31 cellular contexts compared by ENCODE assay signal in the genomic region with DNA sequence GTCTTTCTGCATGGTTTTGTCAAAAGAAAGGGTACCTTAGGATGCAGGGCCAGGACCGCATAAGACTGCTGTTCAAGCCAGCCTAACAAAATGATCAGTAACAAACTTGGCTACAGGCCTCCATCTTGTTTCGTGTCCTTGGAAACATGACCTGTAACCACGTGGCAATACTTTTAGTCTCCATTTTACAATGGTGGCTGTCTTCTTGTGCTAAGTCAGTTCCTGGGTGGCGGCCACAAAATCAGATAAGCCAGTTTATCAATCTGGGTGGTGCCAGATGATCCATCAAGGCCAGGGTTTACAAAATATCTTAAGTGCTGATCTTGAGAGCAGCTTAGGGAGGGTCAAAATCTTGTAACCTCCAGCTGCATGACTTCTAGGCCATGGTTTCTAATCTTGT.
"Had no signal": no experiment of that assay in that cellular context is flagged by ENCODE, and none has a peak within 500 bp of the region (broad histone marks: within the 10 kb centered on the region; RNA-seq: fewer than 3 reads in every experiment).

No MANE protein-coding gene starts in this region.

- H3K4me2 ChIP-seq: hepatocyte had no signal

- FAIRE-seq: endometrium, endothelial cell of umbilical vein had no signal

- H3K36me3 ChIP-seq: ascending aorta, breast epithelium, cardiac muscle cell, colonic mucosa, esophagus squamous epithelium, gastroesophageal sphincter, heart right ventricle had no signal

- H2AFZ ChIP-seq: hepatocyte had no signal

- DNase-seq: activated CD4-positive, alpha-beta T cell treated with anti-CD3 and anti-CD28 coated beads for 36 hours; activated CD4-positive, alpha-beta T cell treated with anti-CD3 and anti-CD28 coated beads, Interleukin-2, amount 10 ng/mL, durations not matched to agents 24 days and 14 days; activated CD4-positive, CD25-positive, alpha-beta regulatory T cell; activated CD4-positive, CD25-positive, alpha-beta regulatory T cell treated with anti-CD3 and anti-CD28 coated beads, Interleukin-2, amount 50 U/mL, for 72 hours; activated CD8-positive, alpha-beta memory T cell treated with anti-CD3 and anti-CD28 coated beads for 24 hours; activated CD8-positive, alpha-beta memory T cell treated with anti-CD3 and anti-CD28 coated beads, Interleukin-2, amount 50 U/mL, for 48 hours; activated CD8-positive, alpha-beta T cell treated with anti-CD3 and anti-CD28 coated beads for 36 hours; activated gamma-delta T cell; activated naive CD4-positive, alpha-beta T cell treated with anti-CD3 and anti-CD28 coated beads, Interleukin-2, amount 50 U/mL, for 16 hours; activated naive CD4-positive, alpha-beta T cell treated with Interleukin-2 at 50 U/mL for 16 hours; activated T-cell treated with anti-CD3 and anti-CD28 coated beads for 4 hours; activated T-cell treated with anti-CD3 and anti-CD28 coated beads, Interleukin-2, amount 50 U/mL, for 24 hours; activated T-cell treated with anti-CD3 and anti-CD28 coated beads, Interleukin-2, amount 50 U/mL, for 72 hours; central memory CD4-positive, alpha-beta T cell; cerebellar nuclear complex; colonic mucosa; effector CD8-positive, alpha-beta T cell; esophagus squamous epithelium; foreskin melanocyte; heart right ventricle; T1000 had no signal

- H3K4me3 ChIP-seq: ascending aorta, breast epithelium, cardiac muscle cell, colonic mucosa, esophagus squamous epithelium, gastroesophageal sphincter, heart right ventricle, hepatocyte had no signal

- H3K9me3 ChIP-seq: ascending aorta, colonic mucosa, gastroesophageal sphincter had no signal

- H3K27me3 Mint-ChIP-seq: activated CD4-positive, alpha-beta T cell treated with anti-CD3 and anti-CD28 coated beads for 36 hours; activated CD4-positive, alpha-beta T cell treated with anti-CD3 and anti-CD28 coated beads, Interleukin-2, amount 10 ng/mL, durations not matched to agents 24 days and 14 days; activated CD8-positive, alpha-beta T cell treated with anti-CD3 and anti-CD28 coated beads for 36 hours; activated naive CD8-positive, alpha-beta T cell; activated T-cell treated with anti-CD3 and anti-CD28 coated beads, Interleukin-2, amount 50 U/mL, for 24 hours; brain had no signal

- H3K4me1 Mint-ChIP-seq: brain had no signal

- H3K4me3 Mint-ChIP-seq: activated CD4-positive, alpha-beta T cell treated with anti-CD3 and anti-CD28 coated beads for 36 hours; activated CD4-positive, alpha-beta T cell treated with anti-CD3 and anti-CD28 coated beads, Interleukin-2, amount 10 ng/mL, durations not matched to agents 24 days and 14 days; activated CD8-positive, alpha-beta T cell treated with anti-CD3 and anti-CD28 coated beads for 36 hours; activated naive CD8-positive, alpha-beta T cell; activated T-cell treated with anti-CD3 and anti-CD28 coated beads, Interleukin-2, amount 50 U/mL, for 24 hours; activated T-cell treated with anti-CD3 and anti-CD28 coated beads, Interleukin-2, amount 50 U/mL, for 72 hours; brain had no signal

- H3K27ac Mint-ChIP-seq: activated CD4-positive, alpha-beta T cell treated with anti-CD3 and anti-CD28 coated beads for 36 hours; activated CD4-positive, alpha-beta T cell treated with anti-CD3 and anti-CD28 coated beads, Interleukin-2, amount 10 ng/mL, durations not matched to agents 24 days and 14 days; activated CD8-positive, alpha-beta T cell treated with anti-CD3 and anti-CD28 coated beads for 36 hours; activated naive CD8-positive, alpha-beta T cell; activated T-cell treated with anti-CD3 and anti-CD28 coated beads, Interleukin-2, amount 50 U/mL, for 24 hours; activated T-cell treated with anti-CD3 and anti-CD28 coated beads, Interleukin-2, amount 50 U/mL, for 72 hours; brain had no signal

- H3K27ac ChIP-seq: ascending aorta, breast epithelium, cardiac muscle cell, colonic mucosa, epithelial cell of prostate, esophagus squamous epithelium, gastroesophageal sphincter, heart right ventricle, hepatocyte had no signal

- H3K36me3 Mint-ChIP-seq: activated naive CD8-positive, alpha-beta T cell; brain had no signal

- H3K9me3 Mint-ChIP-seq: activated CD4-positive, alpha-beta T cell treated with anti-CD3 and anti-CD28 coated beads, Interleukin-2, amount 10 ng/mL, durations not matched to agents 24 days and 14 days; activated T-cell treated with anti-CD3 and anti-CD28 coated beads, Interleukin-2, amount 50 U/mL, for 72 hours had no signal

- H3K27me3 ChIP-seq: ascending aorta, breast epithelium, cardiac muscle cell, colonic mucosa, esophagus squamous epithelium, gastroesophageal sphincter, heart right ventricle, hepatocyte had no signal

- H3K4me1 ChIP-seq: breast epithelium, colonic mucosa had no signal
